ENCODE assay signal across 8 cellular contexts in genomic region chr20:62219992-62220665, GRCh38. TPM values are rescaled to one million over a fixed set of nuclear protein-coding genes. Genes with fewer than 3 reads are reported as not detected.
DNase-seq lines count a peak whose midpoint lies in the region; ATAC-seq and TF ChIP-seq lines count a peak whose summit lies in the region.

TSS of gene HRH3 (minus strand) at chr20:62220278. CDS start at chr20:62219970, 308 bp downstream.

- no peak within 1 kb of the TSS for H3K27ac Mint-ChIP-seq in dendritic cell treated with granulocyte-macrophage colony-stimulating factor and Interleukin-4, amounts not matched to agents 40 ng/mL and 50 ng/mL, for 4 days
- no peak within 1 kb of the TSS for H3K27ac Mint-ChIP-seq in HFFc6

- H3K9ac ChIP-seq in mesendoderm (ENCODE audit: low read length), result no peak within 1 kb of the TSS

- ATAC-seq in upper lobe of left lung (ENCODE audit: low FRiP score in 2 of 2), result peak in 1 of 2 donors; percentile 71
- no peak for ATAC-seq in GM21515 (IDR thresholded peaks at IDR 0.05; ENCODE audit: unreplicated experiment)

- whole genome bisulfite sequencing in mesendoderm (ENCODE audit: extremely low coverage, insufficient coverage, low lambda C conversion rate), result no CpG with 5 or more reads among the region's 84 CpGs
- WGBS in upper lobe of left lung, 2 donors, result 0 to 4% methylated on average over 2 to 10 of the region's 84 CpGs

- intact Hi-C loops in dendritic cell treated with granulocyte-macrophage colony-stimulating factor and Interleukin-4, amounts not matched to agents 40 ng/mL and 50 ng/mL, for 4 days (cut with micrococcal nuclease), result no loop called here

- no peak within 1 kb of the TSS for H4K8ac ChIP-seq in mesendoderm (ENCODE audit: low read depth, low read length)

- H3K9me3 ChIP-seq in WERI-Rb-1 (ENCODE audit: severe bottlenecking) (no peaks in the 10 kb centered on the region), upper lobe of left lung (no peaks in the 10 kb centered on the region)

- no peak for TF ChIP-seq POLR2A in upper lobe of left lung (IDR thresholded peaks at IDR 0.05)

- no peak within 1 kb of the TSS for H3K4ac ChIP-seq in mesendoderm (ENCODE audit: low read depth, low read length)

- no peak within 1 kb of the TSS for H2BK15ac ChIP-seq in mesendoderm (replicated peaks; ENCODE audit: low read depth)

- H2BK5ac ChIP-seq in mesendoderm (ENCODE audit: low read length), result no peak within 1 kb of the TSS

- no peaks in the 10 kb centered on the region for H3K36me3 Mint-ChIP-seq in dendritic cell treated with granulocyte-macrophage colony-stimulating factor and Interleukin-4, amounts not matched to agents 40 ng/mL and 50 ng/mL, for 4 days (ENCODE audit: low read depth)
- H3K36me3 Mint-ChIP-seq in HFFc6 (ENCODE audit: low read depth), result no peaks in the 10 kb centered on the region

- H3K36me3 ChIP-seq in WERI-Rb-1, result peaks cover 18% of the 10 kb centered on the region
- H3K36me3 ChIP-seq in mesendoderm (ENCODE audit: control insufficient read depth, insufficient read depth, low read length), result no peaks in the 10 kb centered on the region
- no peaks in the 10 kb centered on the region for H3K36me3 ChIP-seq in upper lobe of left lung

- peaks cover 73% of the 10 kb centered on the region for H3K27me3 Mint-ChIP-seq in dendritic cell treated with granulocyte-macrophage colony-stimulating factor and Interleukin-4, amounts not matched to agents 40 ng/mL and 50 ng/mL, for 4 days
- H3K27me3 Mint-ChIP-seq in HFFc6 (ENCODE audit: insufficient read depth), result peaks cover 25% of the 10 kb centered on the region

- H3K79me1 ChIP-seq in mesendoderm (ENCODE audit: low read length), result no peaks in the 10 kb centered on the region

- no peak within 1 kb of the TSS for H3K18ac ChIP-seq in mesendoderm (ENCODE audit: low read length)

- TF ChIP-seq CTCF in WERI-Rb-1 (IDR thresholded peaks at IDR 0.05; ENCODE audit: low read depth, low read length), result no peak
- TF ChIP-seq CTCF in upper lobe of left lung (IDR thresholded peaks at IDR 0.05), result no peak
- TF ChIP-seq CTCF in HFFc6 (IDR thresholded peaks at IDR 0.05), result no peak

- H3K79me2 ChIP-seq in mesendoderm (ENCODE audit: control insufficient read depth, insufficient read depth, low read length), result no peaks in the 10 kb centered on the region

- no peak for TF ChIP-seq EP300 in upper lobe of left lung (IDR thresholded peaks at IDR 0.05)

- peaks cover 9% of the 10 kb centered on the region for H3K4me1 Mint-ChIP-seq in dendritic cell treated with granulocyte-macrophage colony-stimulating factor and Interleukin-4, amounts not matched to agents 40 ng/mL and 50 ng/mL, for 4 days (ENCODE audit: low read depth)
- H3K4me1 Mint-ChIP-seq in HFFc6 (ENCODE audit: low read depth), result no peaks in the 10 kb centered on the region

- no peak within 1 kb of the TSS for H4K5ac ChIP-seq in mesendoderm (ENCODE audit: low read length)

- no peak within 1 kb of the TSS for H3K23ac ChIP-seq in mesendoderm (ENCODE audit: low read length)

- H3K27me3 ChIP-seq in WERI-Rb-1 (ENCODE audit: insufficient read depth, low read depth, severe bottlenecking) (no peaks in the 10 kb centered on the region), mesendoderm (ENCODE audit: insufficient read depth, low read length, poor library complexity) (peaks cover 28% of the 10 kb centered on the region), upper lobe of left lung (peaks cover 0 to 67% (median 28%) of the 10 kb centered on the region in 4 donors)

- H3K9me3 Mint-ChIP-seq in dendritic cell treated with granulocyte-macrophage colony-stimulating factor and Interleukin-4, amounts not matched to agents 40 ng/mL and 50 ng/mL, for 4 days, result no peaks in the 10 kb centered on the region
- no peaks in the 10 kb centered on the region for H3K9me3 Mint-ChIP-seq in HFFc6

- peak within 1 kb of the TSS; percentile 79 for H3K4me3 ChIP-seq in WERI-Rb-1 (ENCODE audit: low read depth, low read length)
- no peak within 1 kb of the TSS for H3K4me3 ChIP-seq in mesendoderm (ENCODE audit: low read length)
- H3K4me3 ChIP-seq in upper lobe of left lung, result peak within 1 kb of the TSS in 3 of 4 donors; percentile 39 to 49 (median 47)

- DNase-seq in D341Med (ENCODE audit: low spot score), result peak; percentile 97
- peak; percentile 94 for DNase-seq in HuH-7 (ENCODE audit: low spot score)
- DNase-seq in WERI-Rb-1, result peak; percentile 52
- DNase-seq in mesendoderm, result peak; percentile 60
- peak; percentile 39 to 91 for DNase-seq in upper lobe of left lung
- no peak for DNase-seq in HFFc6

- H2BK120ac ChIP-seq in mesendoderm (ENCODE audit: low read depth, low read length), result no peak within 1 kb of the TSS

- no peak within 1 kb of the TSS for H3K56ac ChIP-seq in mesendoderm (ENCODE audit: low read length)

- H3K4me2 ChIP-seq in mesendoderm (ENCODE audit: low read length), result no peak within 1 kb of the TSS

- H3K27ac ChIP-seq in WERI-Rb-1 (peak within 1 kb of the TSS; percentile 66), mesendoderm (ENCODE audit: low read depth, low read length) (no peak within 1 kb of the TSS), upper lobe of left lung (no peak within 1 kb of the TSS)

- no peaks in the 10 kb centered on the region for H3K4me1 ChIP-seq in mesendoderm (ENCODE audit: control insufficient read depth, low read depth, low read length)
- H3K4me1 ChIP-seq in upper lobe of left lung, result peaks cover 10 to 22% (median 16%) of the 10 kb centered on the region in 4 donors

- H2AK5ac ChIP-seq in mesendoderm (ENCODE audit: low read length), result no peak within 1 kb of the TSS

- H3K4me3 Mint-ChIP-seq in dendritic cell treated with granulocyte-macrophage colony-stimulating factor and Interleukin-4, amounts not matched to agents 40 ng/mL and 50 ng/mL, for 4 days, result peak within 1 kb of the TSS; percentile 23
- H3K4me3 Mint-ChIP-seq in HFFc6, result no peak within 1 kb of the TSS

RNA-seq across cellular contexts. Expression of gene HRH3, which starts in this region (rescaled TPM):
- polyA plus RNA-seq in mesendoderm (2013, experiment 1 of 2), result 0.28 TPM
- polyA plus RNA-seq in mesendoderm (2013, experiment 2 of 2), result 0.35 TPM
- not detected for total RNA-seq in upper lobe of left lung
- total RNA-seq in HFFc6 (2021; fragmentation: NEBNext Ultra II Directional; extraction: Animal tissue kit (Norgen Biotek cat#: 25700)), result not detected

Comparison
In these comparisons a context has a peak if more than half of its experiments do, and no peak if none do; other contexts are left out.
1. Peak in DNase-seq and H3K4me3 ChIP-seq in upper lobe of left lung; RNA of the gene not detected or under 1 TPM.